ENCODE assay signal across 1 cellular context in genomic region chr5:157858527-157859226, GRCh38.
A peak's percentile ranks its signal among the peaks of the same experiment; 100 is the strongest.
TF ChIP-seq lines count a peak whose summit lies in the region.

Gene CLINT1 (minus strand): TSS chr5:157859145. CDS start chr5:157858970, 175 bp downstream.

TF ChIP-seq in GM12878, 131 proteins besides CTCF, POLR2A, EP300 and RAD21 (continued from another document and continues in another):
- TF ChIP-seq JUND (IDR thresholded peaks at IDR 0.05; ENCODE audit: low read depth, low read length): no peak
- TF ChIP-seq SIN3A (IDR thresholded peaks at IDR 0.05; ENCODE audit: low read depth, low read length): no peak; the same call in none of the 2 replicates
- TF ChIP-seq YY1 (IDR thresholded peaks at IDR 0.05; ENCODE audit: low read depth, low read length): peak; percentile 51
- TF ChIP-seq DPF2 (IDR thresholded peaks at IDR 0.05): no peak; the same call in 1 of the 2 replicates
- TF ChIP-seq SRF (IDR thresholded peaks at IDR 0.05; ENCODE audit: low read depth in 2 of 2, low read length in 2 of 2): no peak
- TF ChIP-seq POLR2AphosphoS2 (IDR thresholded peaks at IDR 0.05; ENCODE audit: low read depth, low read length): no peak
- 0 out of 2 replicates have a peak, but pooled peaks have one; percentile 3 for TF ChIP-seq RUNX3 (IDR thresholded peaks at IDR 0.05; ENCODE audit: low read length)
- TF ChIP-seq HSF1 (IDR thresholded peaks at IDR 0.05; ENCODE audit: low read depth, low read length): no peak
- TF ChIP-seq RELA (IDR thresholded peaks at IDR 0.05; ENCODE audit: borderline replicate concordance, partially characterized antibody): no peak
- TF ChIP-seq CUX1 (IDR thresholded peaks at IDR 0.05; ENCODE audit: insufficient replicate concordance, low read depth, low read length): no peak
- no peak for TF ChIP-seq RBBP5 (conservative IDR thresholded peaks at IDR 0.05)
- no peak for TF ChIP-seq MYB (IDR thresholded peaks at IDR 0.05; ENCODE audit: borderline replicate concordance, low read depth, low read length)
- no peak for TF ChIP-seq TCF12 (IDR thresholded peaks at IDR 0.05; ENCODE audit: low read depth, low read length)
- no peak for TF ChIP-seq STAT3 (IDR thresholded peaks at IDR 0.05; ENCODE audit: low read depth, low read length)
- no peak for TF ChIP-seq CBX5 (IDR thresholded peaks at IDR 0.05; ENCODE audit: low read depth)
- TF ChIP-seq KAT2A (conservative IDR thresholded peaks at IDR 0.05; ENCODE audit: control insufficient read depth, low read depth, low read length): no peak
- TF ChIP-seq ZNF207 (IDR thresholded peaks at IDR 0.05; ENCODE audit: borderline replicate concordance): no peak
- no peak for TF ChIP-seq ASH2L (IDR thresholded peaks at IDR 0.05; ENCODE audit: borderline replicate concordance, low read depth)
- peak in 1 of 2 experiments; percentile 61; a peak in 1 of 4 replicates for TF ChIP-seq BHLHE40 (IDR thresholded peaks at IDR 0.05; ENCODE audit: borderline replicate concordance in 1 of 2, low read depth in 2 of 2, low read length in 1 of 2)
- 0 out of 2 replicates have a peak, but pooled peaks have one; percentile 49 for TF ChIP-seq TARDBP (IDR thresholded peaks at IDR 0.05; ENCODE audit: borderline replicate concordance)
- TF ChIP-seq CREB1 (IDR thresholded peaks at IDR 0.05; ENCODE audit: low read depth): peak; percentile 97
- TF ChIP-seq PAX5 (IDR thresholded peaks at IDR 0.05; ENCODE audit: borderline replicate concordance, low read depth, low read length): no peak; the same call in 1 of the 2 replicates
- TF ChIP-seq SUPT20H (IDR thresholded peaks at IDR 0.05; ENCODE audit: borderline replicate concordance, control insufficient read depth, low read depth, low read length): no peak
- TF ChIP-seq ZZZ3 (IDR thresholded peaks at IDR 0.05; ENCODE audit: control insufficient read depth, insufficient read length, low read depth): no peak
- peak; percentile 49; the same call in 1 of the 2 replicates for TF ChIP-seq TAF1 (IDR thresholded peaks at IDR 0.05; ENCODE audit: borderline replicate concordance, low read depth, low read length)
- no peak for TF ChIP-seq TCF7 (IDR thresholded peaks at IDR 0.05; ENCODE audit: borderline replicate concordance)
- no peak for TF ChIP-seq ESRRA (IDR thresholded peaks at IDR 0.05; ENCODE audit: low read length)
- TF ChIP-seq MEF2B (IDR thresholded peaks at IDR 0.05; ENCODE audit: partially characterized antibody, poor library complexity, severe bottlenecking): no peak
- TF ChIP-seq ELK1 (IDR thresholded peaks at IDR 0.05; ENCODE audit: low read depth, low read length): peak; percentile 55; the same call in 1 of the 2 replicates
- TF ChIP-seq ZBTB11 (CRISPR knock-in tag; IDR thresholded peaks at IDR 0.05): no peak
- TF ChIP-seq ETV6 (conservative IDR thresholded peaks at IDR 0.05 in 1 of 2, IDR thresholded peaks at IDR 0.05 in 1 of 2; ENCODE audit: borderline replicate concordance in 1 of 2, low read depth in 1 of 2): no peak
- TF ChIP-seq ZBTB40 (IDR thresholded peaks at IDR 0.05; ENCODE audit: borderline replicate concordance): peak; percentile 87; the same call in 1 of the 2 replicates
- peak; percentile 28; the same call in 1 of the 2 replicates for TF ChIP-seq ATF3 (IDR thresholded peaks at IDR 0.05; ENCODE audit: borderline replicate concordance, extremely low read depth, low read depth, low read length)
- no peak for TF ChIP-seq BCL3 (IDR thresholded peaks at IDR 0.05; ENCODE audit: borderline replicate concordance, insufficient read depth, low read depth, low read length, poor library complexity, severe bottlenecking)
- TF ChIP-seq MYC (IDR thresholded peaks at IDR 0.05; ENCODE audit: insufficient read depth, insufficient read length, insufficient replicate concordance, low read length, severe bottlenecking): peak; percentile 86
- no peak for TF ChIP-seq FOS (IDR thresholded peaks at IDR 0.05; ENCODE audit: borderline replicate concordance, extremely low read depth, insufficient read length)
- no peak for TF ChIP-seq NFIC (IDR thresholded peaks at IDR 0.05; ENCODE audit: low read depth, low read length)
- no peak for TF ChIP-seq PAX8 (IDR thresholded peaks at IDR 0.05)
- peak; percentile 88 for TF ChIP-seq IKZF1 (conservative IDR thresholded peaks at IDR 0.05)
- TF ChIP-seq BCLAF1 (IDR thresholded peaks at IDR 0.05): no peak
- no peak for TF ChIP-seq NRF1 (conservative IDR thresholded peaks at IDR 0.05; ENCODE audit: low read depth, low read length)
